8 cellular contexts compared by ENCODE assay signal in genomic region chr17:82097919-82098168, GRCh38. TPM values are rescaled to one million over a fixed set of nuclear protein-coding genes. Genes with fewer than 3 reads are reported as not detected.
DNase-seq lines count a peak whose midpoint lies in the region; ATAC-seq and TF ChIP-seq lines count a peak whose summit lies in the region.

No MANE protein-coding gene starts in this region.

- no peaks in the 10 kb centered on the region for H3K27me3 Mint-ChIP-seq in activated naive CD4-positive, alpha-beta T cell treated with anti-CD3 and anti-CD28 coated beads, Interleukin-2, amount 10 ng/mL, durations not matched to agents 7 days and 5 days
- no peaks in the 10 kb centered on the region for H3K27me3 Mint-ChIP-seq in T-cell
- H3K27me3 Mint-ChIP-seq in stimulated activated naive CD8-positive, alpha-beta T cell treated with anti-CD3 and anti-CD28 coated beads, Interleukin-15, amount 100 ng/mL, for 72 hours: no peaks in the 10 kb centered on the region

- peak overlapping the region; percentile 95 for H3K4me3 ChIP-seq in hepatocyte

- DNase-seq in activated naive CD4-positive, alpha-beta T cell treated with anti-CD3 and anti-CD28 coated beads, Interleukin-2, amount 10 ng/mL, durations not matched to agents 7 days and 5 days: no peak
- DNase-seq in activated naive CD4-positive, alpha-beta T cell treated with anti-CD3 and anti-CD28 coated beads, Interleukin-2, amount 50 U/mL, for 72 hours (ENCODE audit: low spot score in 2 of 2): no peak
- DNase-seq in T-cell (peak in 2 of 34 experiments; percentile 22 to 26), hepatocyte (ENCODE audit: low spot score) (no peak), DMS79 (lab: John Stamatoyannopoulos, UW) (no peak), GM10248 (ENCODE audit: extremely low spot score) (no peak), NCI-H146 (lab: John Stamatoyannopoulos, UW) (no peak)
- DNase-seq in stimulated activated naive CD8-positive, alpha-beta T cell treated with anti-CD3 and anti-CD28 coated beads, Interleukin-15, amount 100 ng/mL, for 72 hours: no peak

- H3K36me3 Mint-ChIP-seq in activated naive CD4-positive, alpha-beta T cell treated with anti-CD3 and anti-CD28 coated beads, Interleukin-2, amount 10 ng/mL, durations not matched to agents 7 days and 5 days: peaks cover 13% of the 10 kb centered on the region
- H3K36me3 Mint-ChIP-seq in activated naive CD4-positive, alpha-beta T cell treated with anti-CD3 and anti-CD28 coated beads, Interleukin-2, amount 50 U/mL, for 72 hours: peaks cover 4 to 8% of the 10 kb centered on the region in 2 donors
- H3K36me3 Mint-ChIP-seq in T-cell: peaks cover 4% of the 10 kb centered on the region

- CTCF ChIA-PET in activated naive CD4-positive, alpha-beta T cell treated with anti-CD3 and anti-CD28 coated beads, Interleukin-2, amount 10 ng/mL, durations not matched to agents 7 days and 5 days (lab: Charles Lee): no interaction called here
- CTCF ChIA-PET in T-cell (lab: Charles Lee): interaction anchor here in 1 of 2 donors (0.7 to 1.0 kb wide), 2 partner anchors 70 to 71 kb away, joined by 3 to 4 read pairs; no protein-coding TSS in a partner anchor
- CTCF ChIA-PET in GM10248 (lab: Yijun Ruan, JAX): interaction anchor here (1.2 to 1.7 kb wide), 5 partner anchors 17 to 228 kb away, joined by 3 to 4 read pairs (median 3); no protein-coding TSS in a partner anchor

- no peak overlapping the region for H2AFZ ChIP-seq in hepatocyte

- H3K9me3 Mint-ChIP-seq in activated naive CD4-positive, alpha-beta T cell treated with anti-CD3 and anti-CD28 coated beads, Interleukin-2, amount 10 ng/mL, durations not matched to agents 7 days and 5 days: no peaks in the 10 kb centered on the region
- H3K9me3 Mint-ChIP-seq in activated naive CD4-positive, alpha-beta T cell treated with anti-CD3 and anti-CD28 coated beads, Interleukin-2, amount 50 U/mL, for 72 hours: no peaks in the 10 kb centered on the region
- H3K9me3 Mint-ChIP-seq in T-cell: no peaks in the 10 kb centered on the region
- no peaks in the 10 kb centered on the region for H3K9me3 Mint-ChIP-seq in stimulated activated naive CD8-positive, alpha-beta T cell treated with anti-CD3 and anti-CD28 coated beads, Interleukin-15, amount 100 ng/mL, for 72 hours

- H3K4me1 ChIP-seq in hepatocyte (ENCODE audit: insufficient read depth): peaks cover 49% of the 10 kb centered on the region

- peak overlapping the region; percentile 98 for H3K4me2 ChIP-seq in hepatocyte

- peak overlapping the region; percentile 75 for H3K27ac Mint-ChIP-seq in activated naive CD4-positive, alpha-beta T cell treated with anti-CD3 and anti-CD28 coated beads, Interleukin-2, amount 10 ng/mL, durations not matched to agents 7 days and 5 days
- H3K27ac Mint-ChIP-seq in activated naive CD4-positive, alpha-beta T cell treated with anti-CD3 and anti-CD28 coated beads, Interleukin-2, amount 50 U/mL, for 72 hours: no peak overlapping the region
- no peak overlapping the region for H3K27ac Mint-ChIP-seq in T-cell
- H3K27ac Mint-ChIP-seq in stimulated activated naive CD8-positive, alpha-beta T cell treated with anti-CD3 and anti-CD28 coated beads, Interleukin-15, amount 100 ng/mL, for 72 hours: peak overlapping the region in 1 of 2 donors; percentile 86

- no peaks in the 10 kb centered on the region for H3K36me3 ChIP-seq in hepatocyte (replicated peaks; ENCODE audit: insufficient read depth, low read depth)

- POLR2A ChIA-PET in T-cell (lab: Charles Lee) (no interaction called here), GM10248 (lab: Yijun Ruan, JAX) (interaction anchor here (1.0 to 1.5 kb wide), 3 partner anchors 9 to 170 kb away, joined by 3 to 7 read pairs (median 3); partner anchors contain the start of gene MAFG)

- peaks cover 20% of the 10 kb centered on the region for H3K4me1 Mint-ChIP-seq in activated naive CD4-positive, alpha-beta T cell treated with anti-CD3 and anti-CD28 coated beads, Interleukin-2, amount 10 ng/mL, durations not matched to agents 7 days and 5 days
- peaks cover 4 to 13% (median 10%) of the 10 kb centered on the region in 3 donors for H3K4me1 Mint-ChIP-seq in T-cell
- peaks cover 56% of the 10 kb centered on the region for H3K4me1 Mint-ChIP-seq in stimulated activated naive CD8-positive, alpha-beta T cell treated with anti-CD3 and anti-CD28 coated beads, Interleukin-15, amount 100 ng/mL, for 72 hours

- H3K27ac ChIP-seq in hepatocyte: peak overlapping the region; percentile 100

- ATAC-seq in activated naive CD4-positive, alpha-beta T cell treated with anti-CD3 and anti-CD28 coated beads, Interleukin-2, amount 50 U/mL, for 72 hours: no peak
- peak in 1 of 4 experiments; percentile 2 for ATAC-seq in T-cell (replicated peaks in 1 of 4)
- no peak for ATAC-seq in stimulated activated naive CD8-positive, alpha-beta T cell treated with anti-CD3 and anti-CD28 coated beads, Interleukin-15, amount 100 ng/mL, for 72 hours

- H4K20me1 ChIP-seq in hepatocyte (ENCODE audit: insufficient read depth, poor library complexity, severe bottlenecking): peaks cover 47% of the 10 kb centered on the region

- TF ChIP-seq CTCF in hepatocyte (IDR thresholded peaks at IDR 0.05; ENCODE audit: poor library complexity) (no peak), GM10248 (IDR thresholded peaks at IDR 0.05; ENCODE audit: control extremely low read depth, extremely low read depth, low read depth, missing control alignments) (no peak)

- WGBS in hepatocyte (ENCODE audit: low lambda C conversion rate, missing lambda C conversion rate): 0% methylated on average over 5 of the region's 36 CpGs

- no peaks in the 10 kb centered on the region for H3K9me2 ChIP-seq in hepatocyte (replicated peaks; ENCODE audit: insufficient read depth)

- peaks cover 61% of the 10 kb centered on the region for H3K79me2 ChIP-seq in hepatocyte

- no peaks in the 10 kb centered on the region for H3K27me3 ChIP-seq in hepatocyte

- H3K9me3 ChIP-seq in hepatocyte (ENCODE audit: low read depth): no peaks in the 10 kb centered on the region

- peak overlapping the region; percentile 74 for H3K4me3 Mint-ChIP-seq in activated naive CD4-positive, alpha-beta T cell treated with anti-CD3 and anti-CD28 coated beads, Interleukin-2, amount 10 ng/mL, durations not matched to agents 7 days and 5 days
- H3K4me3 Mint-ChIP-seq in T-cell: peak overlapping the region; percentile 50 to 59 (median 55)
- H3K4me3 Mint-ChIP-seq in stimulated activated naive CD8-positive, alpha-beta T cell treated with anti-CD3 and anti-CD28 coated beads, Interleukin-15, amount 100 ng/mL, for 72 hours: peak overlapping the region; percentile 64 to 87

RNA-seq across cellular contexts. Expression of gene FASN, which starts 0.2 kb away (rescaled TPM):
- total RNA-seq in activated naive CD4-positive, alpha-beta T cell treated with anti-CD3 and anti-CD28 coated beads, Interleukin-2, amount 50 U/mL, for 72 hours: 100 to 1,000 TPM in 1 of 2 donors, 10 to 100 TPM in 1; 82.6 to 171 TPM
- total RNA-seq in T-cell (100 to 1,000 TPM in 2 of 5 donors, 10 to 100 TPM in 3; 48.2 to 144 (median 52.5) TPM), hepatocyte (67.2 and 118 TPM in 2 replicates)
- 71.5 and 77.6 TPM in 2 replicates for polyA plus RNA-seq in hepatocyte

RNA-seq across cellular contexts. Expression of gene DUS1L, which starts 32.2 kb away (rescaled TPM):
- 100 to 1,000 TPM in 1 of 2 donors, 10 to 100 TPM in 1; 86.2 to 103 TPM for total RNA-seq in activated naive CD4-positive, alpha-beta T cell treated with anti-CD3 and anti-CD28 coated beads, Interleukin-2, amount 50 U/mL, for 72 hours
- total RNA-seq in T-cell (100 to 1,000 TPM; 137 to 186 (median 177) TPM), hepatocyte (71.5 and 71.9 TPM in 2 replicates)
- polyA plus RNA-seq in hepatocyte: 160 and 202 TPM in 2 replicates

RNA-seq across cellular contexts. Expression of gene GPS1, which starts 46.1 kb away (rescaled TPM):
- total RNA-seq in activated naive CD4-positive, alpha-beta T cell treated with anti-CD3 and anti-CD28 coated beads, Interleukin-2, amount 50 U/mL, for 72 hours: 10 to 100 TPM; 60.3 to 77.1 TPM
- total RNA-seq in T-cell (100 to 1,000 TPM in 2 of 5 donors, 10 to 100 TPM in 3; 75.3 to 117 (median 98.0) TPM), hepatocyte (101 and 124 TPM in 2 replicates)
- polyA plus RNA-seq in hepatocyte: 160 and 167 TPM in 2 replicates

RNA-seq across cellular contexts. Expression of gene RFNG, which starts 46.2 kb away (rescaled TPM):
- 10 to 100 TPM; 21.5 to 24.2 TPM for total RNA-seq in activated naive CD4-positive, alpha-beta T cell treated with anti-CD3 and anti-CD28 coated beads, Interleukin-2, amount 50 U/mL, for 72 hours
- 10 to 100 TPM; 31.5 to 38.6 (median 35.2) TPM for total RNA-seq in T-cell
- 39.6 and 43.2 TPM in 2 replicates for total RNA-seq in hepatocyte
- polyA plus RNA-seq in hepatocyte: 109 and 118 TPM in 2 replicates
